ENCODE assay signal across 9 cellular contexts in genomic region chr6:135497412-135498177, GRCh38. TPM values are rescaled to one million over a fixed set of nuclear protein-coding genes. Genes with fewer than 3 reads are reported as not detected.
DNase-seq lines count a peak whose midpoint lies in the region; ATAC-seq, FAIRE-seq and TF ChIP-seq lines count a peak whose summit lies in the region.
"Had no signal": no experiment of that assay in that cellular context is flagged by ENCODE, and none has a peak within 500 bp of the region (broad histone marks: within the 10 kb centered on the region; RNA-seq: fewer than 3 reads in every experiment).

TSS of gene AHI1 (minus strand) at chr6:135497740. CDS start at chr6:135492237, 5,503 bp downstream.

- peaks cover 20% of the 10 kb centered on the region for H3K4me1 ChIP-seq in astrocyte (ENCODE audit: insufficient read depth, low read length)

- peak; percentile 83 to 88 for DNase-seq in NCI-H187 (lab: John Stamatoyannopoulos, UW)
- DNase-seq in NCI-H187 treated with DMSO at 0.1 percent for 48 hours (lab: John Stamatoyannopoulos, UW) = no peak
- peak; percentile 37 for DNase-seq in NCI-H1694 (lab: John Stamatoyannopoulos, UW)
- peak; percentile 95 for DNase-seq in T-helper 2 cell treated with Interferon-gamma antibody and Interleukin-4, amounts not matched to agents 5 μg/mL and 100 μg/mL, for 36 hours (ENCODE audit: low spot score)
- DNase-seq in astrocyte (ENCODE audit: low read depth) = peak; percentile 88
- peak; percentile 90 to 91 for DNase-seq in hippocampal formation (lab: John Stamatoyannopoulos, UW)
- DNase-seq in retinal pigment epithelial cell (ENCODE audit: low read depth) = peak; percentile 81

- TF ChIP-seq CTCF in astrocyte (IDR thresholded peaks at IDR 0.05; ENCODE audit: insufficient read depth, low read depth, low read length) = no peak
- no peak for TF ChIP-seq CTCF in retinal pigment epithelial cell (conservative IDR thresholded peaks at IDR 0.05; ENCODE audit: low read depth, low read length)

- H3K4me3 Mint-ChIP-seq in T-helper 2 cell treated with Interferon-gamma antibody and Interleukin-4, amounts not matched to agents 5 μg/mL and 100 μg/mL, for 36 hours = no peak within 1 kb of the TSS
- H3K4me3 Mint-ChIP-seq in astrocyte (ENCODE audit: unreplicated experiment) = no peak within 1 kb of the TSS

- H3K9me3 Mint-ChIP-seq in T-helper 2 cell treated with Interferon-gamma antibody and Interleukin-4, amounts not matched to agents 5 μg/mL and 100 μg/mL, for 36 hours = no peaks in the 10 kb centered on the region
- H3K9me3 Mint-ChIP-seq in astrocyte (ENCODE audit: unreplicated experiment) = no peaks in the 10 kb centered on the region

- peaks cover 17% of the 10 kb centered on the region for H3K4me1 Mint-ChIP-seq in T-helper 2 cell treated with Interferon-gamma antibody and Interleukin-4, amounts not matched to agents 5 μg/mL and 100 μg/mL, for 36 hours (ENCODE audit: low read depth)
- no peaks in the 10 kb centered on the region for H3K4me1 Mint-ChIP-seq in astrocyte (ENCODE audit: low read depth, unreplicated experiment)

- H3K27me3 Mint-ChIP-seq in T-helper 2 cell treated with Interferon-gamma antibody and Interleukin-4, amounts not matched to agents 5 μg/mL and 100 μg/mL, for 36 hours (ENCODE audit: low read depth) = no peaks in the 10 kb centered on the region
- no peaks in the 10 kb centered on the region for H3K27me3 Mint-ChIP-seq in astrocyte (ENCODE audit: low read depth, unreplicated experiment)

- peaks cover 31% of the 10 kb centered on the region for H3K79me2 ChIP-seq in astrocyte (ENCODE audit: insufficient read depth, low read length)

- peak within 1 kb of the TSS; percentile 100 for H3K27ac ChIP-seq in astrocyte (ENCODE audit: low read depth, low read length)

- H2AFZ ChIP-seq in astrocyte (ENCODE audit: low read depth, low read length) = peak within 1 kb of the TSS; percentile 83

- peak within 1 kb of the TSS; percentile 100 for H3K9ac ChIP-seq in astrocyte (ENCODE audit: low read length)

- peaks cover 19% of the 10 kb centered on the region for H3K36me3 Mint-ChIP-seq in T-helper 2 cell treated with Interferon-gamma antibody and Interleukin-4, amounts not matched to agents 5 μg/mL and 100 μg/mL, for 36 hours (ENCODE audit: low read depth)
- H3K36me3 Mint-ChIP-seq in astrocyte (ENCODE audit: low read depth, unreplicated experiment) = peaks cover 4% of the 10 kb centered on the region

- peaks cover 7% of the 10 kb centered on the region for H4K20me1 ChIP-seq in astrocyte (ENCODE audit: insufficient read depth, low read length)

- FAIRE-seq in astrocyte (lab: Jason Lieb, UNC) = no peak
- FAIRE-seq: A204.1 had no signal

- no peaks in the 10 kb centered on the region for H3K27me3 ChIP-seq in astrocyte (ENCODE audit: insufficient read depth, low read length)

- peak within 1 kb of the TSS; percentile 91 for H3K4me2 ChIP-seq in astrocyte (ENCODE audit: low read length)

- peak; percentile 87 for ATAC-seq in HG02938 (IDR thresholded peaks at IDR 0.05; ENCODE audit: unreplicated experiment)

- no peak within 1 kb of the TSS for H3K27ac Mint-ChIP-seq in T-helper 2 cell treated with Interferon-gamma antibody and Interleukin-4, amounts not matched to agents 5 μg/mL and 100 μg/mL, for 36 hours
- H3K27ac Mint-ChIP-seq in astrocyte (ENCODE audit: unreplicated experiment) = peak within 1 kb of the TSS; percentile 67

- H3K4me3 ChIP-seq in astrocyte (ENCODE audit: insufficient read depth, low read depth, low read length) (peak within 1 kb of the TSS; percentile 87), retinal pigment epithelial cell (ENCODE audit: low read length) (peak within 1 kb of the TSS; percentile 92)

- H3K36me3 ChIP-seq in astrocyte (ENCODE audit: insufficient read depth, low read length) = peaks cover 3% of the 10 kb centered on the region

- H3K9me3 ChIP-seq in astrocyte (ENCODE audit: insufficient read depth, low read depth, low read length) = no peaks in the 10 kb centered on the region

RNA-seq across cellular contexts. Expression of gene AHI1, which starts in this region (rescaled TPM):
- total RNA-seq in astrocyte = 14.2 and 16.6 TPM in 2 replicates
